In the genomic region with DNA sequence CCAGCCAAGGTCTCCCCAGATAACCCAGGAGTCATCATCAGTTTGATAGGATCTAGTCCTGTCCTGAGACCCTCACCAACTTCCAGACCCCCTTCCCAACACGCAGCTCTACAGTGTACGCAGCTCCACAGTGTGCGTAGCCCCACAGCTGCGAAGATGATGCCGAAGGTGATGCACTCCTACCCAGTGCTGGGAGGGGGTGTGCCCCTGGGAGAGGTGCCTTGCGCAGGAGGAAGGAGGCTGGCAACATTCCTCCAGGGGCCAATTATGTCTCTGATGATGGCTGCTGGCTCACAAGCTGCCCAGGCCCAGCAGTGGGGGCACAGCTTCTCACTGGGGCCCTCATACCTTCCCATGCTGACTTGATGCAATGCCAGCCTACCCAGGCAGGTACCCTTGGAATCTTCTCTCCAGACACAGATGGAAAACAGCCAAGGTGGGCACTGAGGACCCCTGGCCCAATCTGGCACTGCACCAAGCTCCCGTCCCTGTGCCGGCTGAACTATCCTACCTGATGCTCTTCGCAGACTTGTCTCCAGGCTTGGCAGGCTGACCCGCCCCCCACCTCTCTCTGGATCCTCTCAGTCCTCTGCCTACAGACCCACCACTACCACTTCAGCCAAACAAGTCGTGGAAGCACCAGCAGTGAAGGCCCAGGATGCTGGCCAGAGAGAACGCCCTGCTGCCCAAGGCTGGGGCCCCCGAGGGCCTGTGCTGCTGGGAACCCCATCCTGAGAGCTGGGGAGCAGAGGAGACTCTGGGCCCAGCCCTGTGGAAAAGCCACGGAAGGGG, we compare ENCODE assay signal across 6 cellular contexts. TPM values are rescaled to one million over a fixed set of nuclear protein-coding genes. Genes with fewer than 3 reads are reported as not detected.
DNase-seq lines count a peak whose midpoint lies in the region; ATAC-seq, FAIRE-seq and TF ChIP-seq lines count a peak whose summit lies in the region.

No MANE protein-coding gene starts in this region.

- H3K36me3 ChIP-seq in bronchial epithelial cell (ENCODE audit: control insufficient read depth, insufficient read depth, low read length): peaks cover 13% of the 10 kb centered on the region

- peaks cover 2% of the 10 kb centered on the region for H3K36me3 Mint-ChIP-seq in osteocyte (ENCODE audit: unreplicated experiment)

- ATAC-seq in GM19324 (IDR thresholded peaks at IDR 0.05; ENCODE audit: low FRiP score, unreplicated experiment) (no peak), GM18520 (IDR thresholded peaks at IDR 0.05; ENCODE audit: unreplicated experiment) (no peak)

- no peaks in the 10 kb centered on the region for H3K27me3 ChIP-seq in bronchial epithelial cell (ENCODE audit: control insufficient read depth, insufficient read depth, low read length)

- peak overlapping the region; percentile 74 for H3K27ac Mint-ChIP-seq in osteocyte (ENCODE audit: unreplicated experiment)

- H3K4me3 ChIP-seq in HFF-Myc (replicated peaks; ENCODE audit: low read depth, low read length): peak overlapping the region; percentile 69
- H3K4me3 ChIP-seq in bronchial epithelial cell (ENCODE audit: low read depth, low read length): peak overlapping the region; percentile 51

- H3K27me3 Mint-ChIP-seq in osteocyte (ENCODE audit: unreplicated experiment): no peaks in the 10 kb centered on the region

- no peaks in the 10 kb centered on the region for H3K9me3 Mint-ChIP-seq in osteocyte (ENCODE audit: unreplicated experiment)

- TF ChIP-seq CTCF in HFF-Myc (IDR thresholded peaks at IDR 0.05; ENCODE audit: low read depth, low read length, missing control alignments): no peak
- TF ChIP-seq CTCF in bronchial epithelial cell (IDR thresholded peaks at IDR 0.05; ENCODE audit: insufficient read depth, low read length, severe bottlenecking): no peak
- TF ChIP-seq CTCF in osteocyte (IDR thresholded peaks at IDR 0.05): no peak

- H3K4me1 Mint-ChIP-seq in osteocyte (ENCODE audit: unreplicated experiment): peaks cover 8% of the 10 kb centered on the region

- H3K4me3 Mint-ChIP-seq in osteocyte (ENCODE audit: unreplicated experiment): peak overlapping the region; percentile 78

- DNase-seq in HFF-Myc (ENCODE audit: extremely low read depth, low read depth) (no peak), bronchial epithelial cell (ENCODE audit: low read depth) (no peak), osteocyte (ENCODE audit: extremely low spot score, unreplicated experiment) (no peak), glomerular visceral epithelial cell (ENCODE audit: extremely low spot score) (no peak)

- no peak for FAIRE-seq in bronchial epithelial cell (lab: Jason Lieb, UNC)

RNA-seq across cellular contexts. Expression of gene ZNF512B, which starts 1.4 kb away (rescaled TPM):
- total RNA-seq in bronchial epithelial cell: 4.5 and 6.1 TPM in 2 replicates
- 39.7 and 40.9 TPM in 2 replicates for total RNA-seq in osteocyte

RNA-seq across cellular contexts. Expression of gene SAMD10, which starts 11.1 kb away (rescaled TPM):
- 1.1 and 2.7 TPM in 2 replicates for total RNA-seq in bronchial epithelial cell
- 3.5 and 3.7 TPM in 2 replicates for total RNA-seq in osteocyte

RNA-seq across cellular contexts. Expression of gene UCKL1, which starts 12.1 kb away (rescaled TPM):
- total RNA-seq in bronchial epithelial cell: 16.8 and 19.0 TPM in 2 replicates
- 35.5 and 35.9 TPM in 2 replicates for total RNA-seq in osteocyte

RNA-seq across cellular contexts. Expression of gene PRPF6, which starts 12.6 kb away (rescaled TPM):
- total RNA-seq in bronchial epithelial cell (41.0 and 48.4 TPM in 2 replicates), osteocyte (68.3 and 71.9 TPM in 2 replicates)
